ENCODE assay signal across 10 cellular contexts in genomic region chr9:74277532-74277931, GRCh38.
DNase-seq lines count a peak whose midpoint lies in the region; ATAC-seq and TF ChIP-seq lines count a peak whose summit lies in the region.
"Had no signal": no experiment of that assay in that cellular context is flagged by ENCODE, and none has a peak within 500 bp of the region (broad histone marks: within the 10 kb centered on the region; RNA-seq: fewer than 3 reads in every experiment).

No MANE protein-coding gene starts in this region.

- H3K36me3 Mint-ChIP-seq in natural killer cell: no peaks in the 10 kb centered on the region
- H3K36me3 Mint-ChIP-seq: brain had no signal

- H3K4me3 ChIP-seq in gastroesophageal sphincter: no peak overlapping the region

- no peak for TF ChIP-seq EP300 in gastroesophageal sphincter (IDR thresholded peaks at IDR 0.05)

- no peak overlapping the region for H3K4me3 Mint-ChIP-seq in natural killer cell
- H3K4me3 Mint-ChIP-seq: brain, neural crest cell had no signal

- H3K9me3 Mint-ChIP-seq in natural killer cell: peaks cover 0 to 5% of the 10 kb centered on the region in 2 donors
- H3K9me3 Mint-ChIP-seq: neural crest cell had no signal

- ATAC-seq in GM21528 (IDR thresholded peaks at IDR 0.05; ENCODE audit: low FRiP score, unreplicated experiment) (peak; percentile 91), HG03439 (IDR thresholded peaks at IDR 0.05; ENCODE audit: unreplicated experiment) (peak; percentile 95), natural killer cell (peak; percentile 90 to 97 (median 95)), gastroesophageal sphincter (no peak), HG03139 (IDR thresholded peaks at IDR 0.05; ENCODE audit: unreplicated experiment) (no peak)

- no peak for TF ChIP-seq POLR2A in gastroesophageal sphincter (IDR thresholded peaks at IDR 0.05)

- no peaks in the 10 kb centered on the region for H3K36me3 ChIP-seq in gastroesophageal sphincter

- TF ChIP-seq CTCF in natural killer cell (IDR thresholded peaks at IDR 0.05) (peak; percentile 26), gastroesophageal sphincter (IDR thresholded peaks at IDR 0.05) (no peak)

- intact Hi-C loops in natural killer cell (cut with micrococcal nuclease): loop anchor here (1.0 to 10.0 kb wide), 2 partner anchors 31 to 413 kb away; no protein-coding TSS in a partner anchor

- peak overlapping the region; percentile 29 to 80 for H3K27ac Mint-ChIP-seq in natural killer cell
- H3K27ac Mint-ChIP-seq: brain had no signal

- WGBS in gastroesophageal sphincter (ENCODE audit: low coverage in 1 of 2), 2 donors: 50 to 75% methylated on average over 2 to 3 of the region's 3 CpGs

- H3K27me3 Mint-ChIP-seq in natural killer cell (ENCODE audit: low read depth in 2 of 2): no peaks in the 10 kb centered on the region
- H3K27me3 Mint-ChIP-seq: brain had no signal

- no peaks in the 10 kb centered on the region for H3K9me3 ChIP-seq in gastroesophageal sphincter

- H3K27ac ChIP-seq in gastroesophageal sphincter: no peak overlapping the region

- H3K4me1 Mint-ChIP-seq in natural killer cell: peaks cover 8 to 23% of the 10 kb centered on the region in 2 donors
- H3K4me1 Mint-ChIP-seq: brain, neural crest cell had no signal

- H3K4me1 ChIP-seq in gastroesophageal sphincter: no peaks in the 10 kb centered on the region

- DNase-seq in activated CD8-positive, alpha-beta memory T cell treated with anti-CD3 and anti-CD28 coated beads, Interleukin-2, amount 50 U/mL, for 1 hour (ENCODE audit: extremely low read depth): peak; percentile 1
- no peak for DNase-seq in activated CD8-positive, alpha-beta memory T cell treated with anti-CD3 and anti-CD28 coated beads for 24 hours
- DNase-seq in natural killer cell: peak; percentile 51
- no peak for DNase-seq in DMS153 (lab: John Stamatoyannopoulos, UW)

- H3K27me3 ChIP-seq in gastroesophageal sphincter: no peaks in the 10 kb centered on the region

Comparison
In these comparisons a context has a peak if more than half of its experiments do, and no peak if none do; other contexts are left out.
1. DNase-seq: peak in activated CD8-positive, alpha-beta memory T cell treated with anti-CD3 and anti-CD28 coated beads, Interleukin-2, amount 50 U/mL, for 1 hour (single experiment) and natural killer cell (single experiment); none in activated CD8-positive, alpha-beta memory T cell treated with anti-CD3 and anti-CD28 coated beads for 24 hours (single experiment) and DMS153 (single experiment).
2. ATAC-seq: peak in GM21528 (single experiment), HG03439 (single experiment) and natural killer cell (3 of 3); none in gastroesophageal sphincter (single experiment) and HG03139 (single experiment).